8 cellular contexts compared by ENCODE assay signal in genomic region chr2:173159794-173160463, GRCh38.
A peak's percentile ranks its signal among the peaks of the same experiment; 100 is the strongest.
DNase-seq lines count a peak whose midpoint lies in the region; ATAC-seq and TF ChIP-seq lines count a peak whose summit lies in the region.

No MANE protein-coding gene starts in this region.

- TF ChIP-seq POLR2A in gastroesophageal sphincter (IDR thresholded peaks at IDR 0.05), result no peak

- peak; percentile 2 for DNase-seq in GOT3 (lab: John Stamatoyannopoulos, UW)
- DNase-seq in RPMI7951 (ENCODE audit: low read depth), result peak; percentile 89
- DNase-seq in sciatic nerve (ENCODE audit: low spot score), result peak; percentile 82
- no peak for DNase-seq in CD4-positive, alpha-beta T cell
- no peak for DNase-seq in GM10248 (ENCODE audit: extremely low spot score)
- DNase-seq in activated CD8-positive, alpha-beta T cell treated with anti-CD3 and anti-CD28 coated beads, Interleukin-2, amount 10 ng/mL, durations not matched to agents 7 days and 5 days, result no peak
- DNase-seq in GM20000 (ENCODE audit: low spot score), result no peak

- POLR2A ChIA-PET in CD4-positive, alpha-beta T cell (lab: Charles Lee), result no interaction called here
- POLR2A ChIA-PET in GM10248 (lab: Yijun Ruan, JAX), result no interaction called here
- POLR2A ChIA-PET in activated CD8-positive, alpha-beta T cell treated with anti-CD3 and anti-CD28 coated beads, Interleukin-2, amount 10 ng/mL, durations not matched to agents 7 days and 5 days (lab: Charles Lee), result no interaction called here

- H3K9me3 Mint-ChIP-seq in CD4-positive, alpha-beta T cell, result no peaks in the 10 kb centered on the region
- peaks cover 8% of the 10 kb centered on the region for H3K9me3 Mint-ChIP-seq in activated CD8-positive, alpha-beta T cell treated with anti-CD3 and anti-CD28 coated beads, Interleukin-2, amount 10 ng/mL, durations not matched to agents 7 days and 5 days (ENCODE audit: insufficient read depth)

- 13 to 22% methylated on average over 1 of the region's 1 CpG for WGBS in gastroesophageal sphincter (ENCODE audit: low coverage in 1 of 2), 2 donors

- H3K36me3 ChIP-seq in gastroesophageal sphincter, result no peaks in the 10 kb centered on the region

- TF ChIP-seq EP300 in gastroesophageal sphincter (IDR thresholded peaks at IDR 0.05), result no peak

- no peaks in the 10 kb centered on the region for H3K36me3 Mint-ChIP-seq in CD4-positive, alpha-beta T cell (ENCODE audit: low read depth)
- peaks cover 12% of the 10 kb centered on the region for H3K36me3 Mint-ChIP-seq in activated CD8-positive, alpha-beta T cell treated with anti-CD3 and anti-CD28 coated beads, Interleukin-2, amount 10 ng/mL, durations not matched to agents 7 days and 5 days (ENCODE audit: low read depth)

- H3K27ac Mint-ChIP-seq in CD4-positive, alpha-beta T cell, result no peak overlapping the region
- no peak overlapping the region for H3K27ac Mint-ChIP-seq in activated CD8-positive, alpha-beta T cell treated with anti-CD3 and anti-CD28 coated beads, Interleukin-2, amount 10 ng/mL, durations not matched to agents 7 days and 5 days

- no peaks in the 10 kb centered on the region for H3K27me3 Mint-ChIP-seq in CD4-positive, alpha-beta T cell
- H3K27me3 Mint-ChIP-seq in activated CD8-positive, alpha-beta T cell treated with anti-CD3 and anti-CD28 coated beads, Interleukin-2, amount 10 ng/mL, durations not matched to agents 7 days and 5 days (ENCODE audit: low read depth), result no peaks in the 10 kb centered on the region

- H3K27me3 ChIP-seq in gastroesophageal sphincter, result no peaks in the 10 kb centered on the region
- H3K27me3 ChIP-seq in CD4-positive, alpha-beta T cell (ENCODE audit: control insufficient read depth, insufficient read depth, low read length), result no peaks in the 10 kb centered on the region

- no peak overlapping the region for H3K4me3 Mint-ChIP-seq in CD4-positive, alpha-beta T cell
- H3K4me3 Mint-ChIP-seq in activated CD8-positive, alpha-beta T cell treated with anti-CD3 and anti-CD28 coated beads, Interleukin-2, amount 10 ng/mL, durations not matched to agents 7 days and 5 days, result no peak overlapping the region

- H3K4me3 ChIP-seq in gastroesophageal sphincter, result no peak overlapping the region

- peaks cover 5 to 53% (median 8%) of the 10 kb centered on the region in 3 donors for H3K4me1 ChIP-seq in gastroesophageal sphincter

- peak overlapping the region; percentile 67 to 88 (median 72) for H3K27ac ChIP-seq in gastroesophageal sphincter
- no peak overlapping the region for H3K27ac ChIP-seq in CD4-positive, alpha-beta T cell (ENCODE audit: low read depth, low read length)

- TF ChIP-seq CTCF in gastroesophageal sphincter (IDR thresholded peaks at IDR 0.05) (no peak), GM10248 (IDR thresholded peaks at IDR 0.05; ENCODE audit: control extremely low read depth, extremely low read depth, low read depth, missing control alignments) (no peak), GM20000 (IDR thresholded peaks at IDR 0.05; ENCODE audit: extremely low read depth, missing control alignments) (no peak)
- TF ChIP-seq CTCF in CD4-positive, alpha-beta T cell (IDR thresholded peaks at IDR 0.05), result no peak

- peaks cover 0 to 4% (median 0%) of the 10 kb centered on the region in 3 donors for H3K9me3 ChIP-seq in gastroesophageal sphincter
- no peaks in the 10 kb centered on the region for H3K9me3 ChIP-seq in CD4-positive, alpha-beta T cell (ENCODE audit: control insufficient read depth, low read length)

- intact Hi-C loops in sciatic nerve (cut with DNase I), result no loop called here
- intact Hi-C loops in CD4-positive, alpha-beta T cell (cut with DNase I, micrococcal nuclease), result no loop called here

- H3K4me1 Mint-ChIP-seq in CD4-positive, alpha-beta T cell (ENCODE audit: low read depth), result no peaks in the 10 kb centered on the region
- H3K4me1 Mint-ChIP-seq in activated CD8-positive, alpha-beta T cell treated with anti-CD3 and anti-CD28 coated beads, Interleukin-2, amount 10 ng/mL, durations not matched to agents 7 days and 5 days (ENCODE audit: low read depth), result no peaks in the 10 kb centered on the region

- ATAC-seq in gastroesophageal sphincter (peak; percentile 98), sciatic nerve (peak; percentile 97)
- ATAC-seq in CD4-positive, alpha-beta T cell (ENCODE audit: poor library complexity), result no peak
- ATAC-seq in activated CD8-positive, alpha-beta T cell treated with anti-CD3 and anti-CD28 coated beads, Interleukin-2, amount 10 ng/mL, durations not matched to agents 7 days and 5 days, result no peak

- CTCF ChIA-PET in CD4-positive, alpha-beta T cell (lab: Charles Lee), result no interaction called here
- CTCF ChIA-PET in GM10248 (lab: Yijun Ruan, JAX), result interaction anchor here (1.1 kb wide), 1 partner anchor 36 kb away, joined by 3 read pairs; no protein-coding TSS in a partner anchor
- CTCF ChIA-PET in activated CD8-positive, alpha-beta T cell treated with anti-CD3 and anti-CD28 coated beads, Interleukin-2, amount 10 ng/mL, durations not matched to agents 7 days and 5 days (lab: Charles Lee), result no interaction called here

Comparison
In these comparisons a context has a peak if more than half of its experiments do, and no peak if none do; other contexts are left out.
1. DNase-seq: peak in GOT3 (single experiment), RPMI7951 (single experiment) and sciatic nerve (single experiment); none in CD4-positive, alpha-beta T cell (0 of 10), GM10248 (single experiment), activated CD8-positive, alpha-beta T cell treated with anti-CD3 and anti-CD28 coated beads, Interleukin-2, amount 10 ng/mL, durations not matched to agents 7 days and 5 days (single experiment) and GM20000 (single experiment).
2. ATAC-seq: peak in gastroesophageal sphincter (single experiment) and sciatic nerve (single experiment); none in CD4-positive, alpha-beta T cell (single experiment) and activated CD8-positive, alpha-beta T cell treated with anti-CD3 and anti-CD28 coated beads, Interleukin-2, amount 10 ng/mL, durations not matched to agents 7 days and 5 days (single experiment).